8 cellular contexts compared by ENCODE assay signal in genomic region chr2:28810384-28811285, GRCh38.
DNase-seq lines count a peak whose midpoint lies in the region; ATAC-seq, FAIRE-seq and TF ChIP-seq lines count a peak whose summit lies in the region.

Gene SPDYA (plus strand): TSS chr2:28810834. CDS start chr2:28816015, 5,181 bp downstream.

- no peak within 1 kb of the TSS for H3K27ac ChIP-seq in muscle layer of colon (ENCODE audit: low read depth, low read length)

- H3K4me3 ChIP-seq in muscle layer of colon (ENCODE audit: low read depth in 1 of 2, low read length in 2 of 2), result peak within 1 kb of the TSS; percentile 51 to 54

- H3K4me1 ChIP-seq in muscle layer of colon (ENCODE audit: insufficient read depth, low read length), result peaks cover 4% of the 10 kb centered on the region

- DNase-seq in NCI-H748 (lab: John Stamatoyannopoulos, UW; ENCODE audit: unreplicated experiment) (peak; percentile 77), activated T-cell treated with anti-CD3 and anti-CD28 coated beads for 4 hours (peak; percentile 71), erythroblast (lab: John Stamatoyannopoulos, UW) (peak; percentile 84 to 88), urothelium cell line (ENCODE audit: low spot score) (no peak)
- DNase-seq in stimulated activated CD8-positive, alpha-beta memory T cell treated with anti-CD3 and anti-CD28 coated beads, Interleukin-4, amount 100 ng/mL, for 4 hours (ENCODE audit: low read depth in 2 of 2, low spot score in 1 of 2), result peak; percentile 51 to 56

- no peak for TF ChIP-seq POLR2A in GM18505 (IDR thresholded peaks at IDR 0.05; ENCODE audit: borderline replicate concordance, extremely low read depth, insufficient read depth, insufficient read length)
- no peak for TF ChIP-seq POLR2A in erythroblast (IDR thresholded peaks at IDR 0.05; ENCODE audit: low read length)

- no peaks in the 10 kb centered on the region for H3K9me3 ChIP-seq in muscle layer of colon (ENCODE audit: low read length)

- no peak within 1 kb of the TSS for H3K9ac ChIP-seq in muscle layer of colon (ENCODE audit: low read length)

- no peaks in the 10 kb centered on the region for H3K27me3 ChIP-seq in muscle layer of colon (ENCODE audit: control insufficient read depth in 1 of 2, insufficient read depth in 2 of 2, low read length in 2 of 2)

- FAIRE-seq in urothelium cell line (lab: Jason Lieb, UNC), result no peak

- peak; percentile 78 for ATAC-seq in GM18505 (IDR thresholded peaks at IDR 0.05; ENCODE audit: unreplicated experiment)
- ATAC-seq in HG02885 (IDR thresholded peaks at IDR 0.05; ENCODE audit: poor library complexity, unreplicated experiment), result peak; percentile 78

- H3K36me3 ChIP-seq in muscle layer of colon (ENCODE audit: insufficient read depth, low read length), result peaks cover 4% of the 10 kb centered on the region
